ENCODE assay signal across 15 cellular contexts in genomic region chr5:158869092-158869491, GRCh38.
DNase-seq lines count a peak whose midpoint lies in the region; ATAC-seq and TF ChIP-seq lines count a peak whose summit lies in the region.
"Had no signal": no experiment of that assay in that cellular context is flagged by ENCODE, and none has a peak within 500 bp of the region (broad histone marks: within the 10 kb centered on the region; RNA-seq: fewer than 3 reads in every experiment).

No MANE protein-coding gene starts in this region.

- no peak overlapping the region for H2BK5ac ChIP-seq in neuronal stem cell (ENCODE audit: low read length)

- peak overlapping the region; percentile 24; the same call in 1 of the 2 replicates for H3K4me2 ChIP-seq in DOHH2 (ENCODE audit: low read length)
- H3K4me2 ChIP-seq in neuronal stem cell (ENCODE audit: insufficient read depth, low read length, poor library complexity, severe bottlenecking) = no peak overlapping the region

- H3K79me1 ChIP-seq in neuronal stem cell (ENCODE audit: low read depth, low read length) = no peaks in the 10 kb centered on the region

- WGBS in neuronal stem cell (ENCODE audit: extremely low coverage in 2 of 2, insufficient read length in 2 of 2, insufficient replicate concordance in 1 of 2), 2 donors = no CpG with 5 or more reads among the region's 7 CpGs

- no peak overlapping the region for H4K8ac ChIP-seq in neuronal stem cell (ENCODE audit: low read depth, low read length)

- no peak overlapping the region for H2BK15ac ChIP-seq in neuronal stem cell (ENCODE audit: low read length)

- H3K27ac ChIP-seq in DOHH2 (ENCODE audit: low read depth, low read length) (no peak overlapping the region), neuronal stem cell (replicated peaks; ENCODE audit: low read length) (no peak overlapping the region)
- H3K27ac ChIP-seq: gastroesophageal sphincter, skin epidermis had no signal

- H3K27me3 Mint-ChIP-seq in effector memory CD8-positive, alpha-beta T cell = peaks cover 32 to 44% of the 10 kb centered on the region in 2 donors

- no peak overlapping the region for H3K4me3 Mint-ChIP-seq in effector memory CD8-positive, alpha-beta T cell
- H3K4me3 Mint-ChIP-seq: activated CD4-positive, alpha-beta T cell treated with anti-CD3 and anti-CD28 coated beads for 36 hours; immature natural killer cell had no signal

- H2BK12ac ChIP-seq in neuronal stem cell (ENCODE audit: low read length) = no peak overlapping the region

- no peak overlapping the region for H3K4me3 ChIP-seq in DOHH2 (ENCODE audit: low read length)
- H3K4me3 ChIP-seq in adipocyte (ENCODE audit: low read length) = peak overlapping the region; percentile 42
- H3K4me3 ChIP-seq in neuronal stem cell (ENCODE audit: low read length in 2 of 2) = no peak overlapping the region
- H3K4me3 ChIP-seq: gastroesophageal sphincter, skin epidermis had no signal

- H3K27me3 ChIP-seq in DOHH2 (ENCODE audit: control insufficient read depth, low read length) = no peaks in the 10 kb centered on the region
- H3K27me3 ChIP-seq in adipocyte (replicated peaks; ENCODE audit: control insufficient read depth, insufficient read depth, low read length) = no peaks in the 10 kb centered on the region
- H3K27me3 ChIP-seq in neuronal stem cell (ENCODE audit: control insufficient read depth in 3 of 3, insufficient read depth in 3 of 3, low read depth in 1 of 3, low read length in 3 of 3) = no peaks in the 10 kb centered on the region

- DNase-seq in NCI-H1436 treated with DMSO at 0.1 percent for 48 hours (lab: John Stamatoyannopoulos, UW) (peak; percentile 32), adipocyte (ENCODE audit: low read depth) (no peak), neuronal stem cell (ENCODE audit: low spot score) (peak; percentile 66), posterior vena cava (ENCODE audit: low spot score) (no peak)
- no peak for DNase-seq in effector memory CD8-positive, alpha-beta T cell
- DNase-seq: activated CD4-positive, alpha-beta T cell treated with anti-CD3 and anti-CD28 coated beads for 36 hours; AML-193; immature natural killer cell; NCI-H774; stimulated activated CD4-positive, alpha-beta T cell treated with anti-CD3 and anti-CD28 coated beads, Interleukin-4, amount 100 ng/mL, for 1 hour had no signal

- H3K14ac ChIP-seq in neuronal stem cell (ENCODE audit: low read length) = no peak overlapping the region

- peak overlapping the region; percentile 2 for H2AFZ ChIP-seq in neuronal stem cell (ENCODE audit: low read length)

- no peaks in the 10 kb centered on the region for H3K9me3 ChIP-seq in DOHH2 (ENCODE audit: control insufficient read depth, insufficient read depth, low read length)
- H3K9me3 ChIP-seq in adipocyte (ENCODE audit: control insufficient read depth, low read length) = no peaks in the 10 kb centered on the region
- H3K9me3 ChIP-seq in neuronal stem cell (replicated peaks in 1 of 2; ENCODE audit: control insufficient read depth in 2 of 2, insufficient read depth in 1 of 2, low read depth in 1 of 2, low read length in 2 of 2) = no peaks in the 10 kb centered on the region
- H3K9me3 ChIP-seq: gastroesophageal sphincter had no signal

- H4K20me1 ChIP-seq in DOHH2 (ENCODE audit: control insufficient read depth, insufficient read depth, low read depth, low read length) = no peaks in the 10 kb centered on the region

- no peaks in the 10 kb centered on the region for H3K9me3 Mint-ChIP-seq in effector memory CD8-positive, alpha-beta T cell
- H3K9me3 Mint-ChIP-seq: activated T-helper 2 cell treated with anti-CD3 and anti-CD28 coated beads, Interferon-gamma antibody, Interleukin-2, Interleukin-4, amounts not matched to agents 10 μg/mL and 5 μg/mL and 100 μg/mL, durations not matched to agents 14 hours and 24 hours and 36 hours had no signal

- H3K18ac ChIP-seq in neuronal stem cell (ENCODE audit: low read length) = no peak overlapping the region

- ATAC-seq in GM18498 (IDR thresholded peaks at IDR 0.05; ENCODE audit: unreplicated experiment) = no peak
- no peak for ATAC-seq in effector memory CD8-positive, alpha-beta T cell (replicated peaks)
- ATAC-seq: activated CD4-positive, alpha-beta T cell treated with anti-CD3 and anti-CD28 coated beads for 36 hours had no signal

- H3F3A ChIP-seq in DOHH2 (ENCODE audit: control insufficient read depth, insufficient read depth) = no peaks in the 10 kb centered on the region

- H3K4ac ChIP-seq in neuronal stem cell (ENCODE audit: low read length) = no peak overlapping the region

- TF ChIP-seq CTCF in DOHH2 (IDR thresholded peaks at IDR 0.05; ENCODE audit: low read depth, low read length, poor library complexity, severe bottlenecking) = no peak

- no peaks in the 10 kb centered on the region for H3K36me3 ChIP-seq in DOHH2 (ENCODE audit: control insufficient read depth, low read length)
- no peaks in the 10 kb centered on the region for H3K36me3 ChIP-seq in adipocyte (ENCODE audit: control insufficient read depth, insufficient read depth, low read length, severe bottlenecking)
- no peaks in the 10 kb centered on the region for H3K36me3 ChIP-seq in neuronal stem cell (replicated peaks in 1 of 2; ENCODE audit: control insufficient read depth in 2 of 2, insufficient read depth in 2 of 2, low read length in 2 of 2)
- H3K36me3 ChIP-seq: gastroesophageal sphincter had no signal

- peaks cover 12% of the 10 kb centered on the region for H3K79me2 ChIP-seq in DOHH2 (ENCODE audit: control insufficient read depth, low read length)

- intact Hi-C loops in posterior vena cava (cut with DNase I) = no loop called here

- no peak overlapping the region for H3K23ac ChIP-seq in neuronal stem cell (ENCODE audit: low read depth, low read length, poor library complexity)

- H3K4me1 Mint-ChIP-seq in effector memory CD8-positive, alpha-beta T cell (ENCODE audit: low read depth in 2 of 2) = peaks cover 2% of the 10 kb centered on the region in 2 donors

- H3K4me1 ChIP-seq in DOHH2 (ENCODE audit: control insufficient read depth, low read length) = peaks cover 38% of the 10 kb centered on the region
- H3K4me1 ChIP-seq in adipocyte (ENCODE audit: control insufficient read depth, insufficient read depth, low read length) = peaks cover 51% of the 10 kb centered on the region
- peaks cover 7 to 20% of the 10 kb centered on the region in 2 donors for H3K4me1 ChIP-seq in neuronal stem cell (ENCODE audit: control insufficient read depth in 2 of 2, insufficient read depth in 1 of 2, low read depth in 1 of 2, low read length in 2 of 2)
- H3K4me1 ChIP-seq: gastroesophageal sphincter had no signal

- no peak overlapping the region for H2AK5ac ChIP-seq in neuronal stem cell (ENCODE audit: low read depth, low read length)

- no peak overlapping the region for H3K27ac Mint-ChIP-seq in effector memory CD8-positive, alpha-beta T cell
- H3K27ac Mint-ChIP-seq: activated CD4-positive, alpha-beta T cell treated with anti-CD3 and anti-CD28 coated beads for 36 hours; activated T-helper 2 cell treated with anti-CD3 and anti-CD28 coated beads, Interferon-gamma antibody, Interleukin-2, Interleukin-4, amounts not matched to agents 10 μg/mL and 5 μg/mL and 100 μg/mL, durations not matched to agents 14 hours and 24 hours and 36 hours; immature natural killer cell had no signal

- peak overlapping the region; percentile 74 for H3K9ac ChIP-seq in adipocyte (ENCODE audit: low read length)
- no peak overlapping the region for H3K9ac ChIP-seq in neuronal stem cell (ENCODE audit: low read depth, low read length, poor library complexity)

- H3K36me3 Mint-ChIP-seq in effector memory CD8-positive, alpha-beta T cell (ENCODE audit: insufficient read depth) = no peaks in the 10 kb centered on the region

- no peak overlapping the region for H2BK120ac ChIP-seq in neuronal stem cell (ENCODE audit: low read depth, low read length)

- H4K91ac ChIP-seq in neuronal stem cell (ENCODE audit: low read depth, low read length, poor library complexity) = no peak overlapping the region

- no peaks in the 10 kb centered on the region for H3K9me2 ChIP-seq in DOHH2 (replicated peaks; ENCODE audit: control insufficient read depth, low read length)

Comparison
In these comparisons a context has a peak if more than half of its experiments do, and no peak if none do; other contexts are left out.
1. DNase-seq: peak in NCI-H1436 treated with DMSO at 0.1 percent for 48 hours (single experiment) and neuronal stem cell (single experiment); none in adipocyte (single experiment), effector memory CD8-positive, alpha-beta T cell (0 of 3) and posterior vena cava (single experiment).